10 cellular contexts compared by ENCODE assay signal in the genomic region with DNA sequence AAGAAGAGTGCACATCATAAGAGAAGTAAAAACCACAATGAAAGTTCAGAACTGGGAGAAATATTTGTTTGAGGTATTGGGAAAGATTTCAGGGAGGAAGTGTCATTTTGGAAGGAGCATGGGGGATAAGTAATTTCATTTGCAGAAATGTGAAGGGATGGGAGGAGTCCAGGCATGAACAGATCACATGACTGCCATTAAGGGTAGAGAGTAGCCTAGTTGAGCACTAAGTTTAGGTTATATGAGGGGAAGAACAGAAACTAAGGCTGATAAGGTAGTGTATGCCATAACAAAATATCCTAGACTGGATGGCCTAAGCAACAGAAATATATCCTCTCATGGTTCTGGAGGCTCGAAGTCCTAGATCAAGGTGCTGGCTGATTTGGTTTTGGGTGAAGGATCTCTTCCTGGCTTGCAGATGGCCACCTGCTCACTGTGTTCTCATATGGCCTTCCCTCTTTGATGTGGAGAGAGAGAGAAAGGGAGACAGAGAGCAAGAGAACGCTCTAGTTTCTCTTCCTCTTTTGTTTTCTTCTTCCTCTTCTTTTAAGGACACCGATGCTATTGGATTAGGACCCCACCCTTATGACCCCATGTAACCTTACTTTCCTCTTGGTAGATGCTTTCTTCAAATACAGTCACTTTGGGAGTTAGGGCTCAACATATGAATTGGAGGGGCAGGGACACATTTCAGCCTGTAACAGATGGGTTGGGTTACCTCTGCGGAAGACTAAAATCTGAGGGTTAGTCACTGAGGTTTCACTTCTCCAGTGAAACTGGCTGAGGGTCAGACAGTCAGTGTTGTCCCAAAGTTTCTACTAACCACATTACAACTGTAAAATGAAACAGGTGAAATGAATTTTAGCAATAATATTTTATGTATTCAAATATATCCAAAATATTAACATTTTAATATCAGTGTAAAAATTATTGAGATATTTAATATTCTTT.
DNase-seq lines count a peak whose midpoint lies in the region; ATAC-seq lines count a peak whose summit lies in the region.
"Had no signal": no experiment of that assay in that cellular context is flagged by ENCODE, and none has a peak within 500 bp of the region (broad histone marks: within the 10 kb centered on the region; RNA-seq: fewer than 3 reads in every experiment).

No MANE protein-coding gene starts in this region.

- no peak overlapping the region for H2AK5ac ChIP-seq in neuronal stem cell (ENCODE audit: low read depth, low read length)

- H3K4me2 ChIP-seq in neuronal stem cell (ENCODE audit: insufficient read depth, low read length, poor library complexity, severe bottlenecking), result no peak overlapping the region

- no peak overlapping the region for H3K18ac ChIP-seq in neuronal stem cell (ENCODE audit: low read length)

- peak; percentile 81 for ATAC-seq in GM18517 (IDR thresholded peaks at IDR 0.05; ENCODE audit: unreplicated experiment)
- ATAC-seq in GM21723 (IDR thresholded peaks at IDR 0.05; ENCODE audit: unreplicated experiment), result peak; percentile 88
- peak; percentile 69 for ATAC-seq in HG03521 (IDR thresholded peaks at IDR 0.05; ENCODE audit: unreplicated experiment)

- H3K14ac ChIP-seq in neuronal stem cell (ENCODE audit: low read length), result no peak overlapping the region

- no peak overlapping the region for H3K23ac ChIP-seq in neuronal stem cell (ENCODE audit: low read depth, low read length, poor library complexity)

- H2BK15ac ChIP-seq in neuronal stem cell (ENCODE audit: low read length), result no peak overlapping the region

- no peaks in the 10 kb centered on the region for H3K4me1 ChIP-seq in neuronal stem cell (ENCODE audit: control insufficient read depth in 2 of 2, insufficient read depth in 1 of 2, low read depth in 1 of 2, low read length in 2 of 2)

- no peaks in the 10 kb centered on the region for H3K27me3 ChIP-seq in neuronal stem cell (ENCODE audit: control insufficient read depth in 3 of 3, insufficient read depth in 3 of 3, low read depth in 1 of 3, low read length in 3 of 3)

- no peak overlapping the region for H3K27ac ChIP-seq in neuronal stem cell (replicated peaks; ENCODE audit: low read length)

- intact Hi-C loops in posterior vena cava (cut with DNase I), result no loop called here

- H2BK12ac ChIP-seq in neuronal stem cell (ENCODE audit: low read length), result no peak overlapping the region

- no peaks in the 10 kb centered on the region for H3K79me1 ChIP-seq in neuronal stem cell (ENCODE audit: low read depth, low read length)

- H2BK120ac ChIP-seq in neuronal stem cell (ENCODE audit: low read depth, low read length), result no peak overlapping the region

- no peak overlapping the region for H3K4me3 ChIP-seq in neuronal stem cell (ENCODE audit: low read length in 2 of 2)

- DNase-seq in globus pallidus (ENCODE audit: low spot score) (peak; percentile 36), posterior vena cava (ENCODE audit: low spot score) (no peak), AML-193 (lab: John Stamatoyannopoulos, UW) (no peak), neuronal stem cell (ENCODE audit: low spot score) (no peak)
- DNase-seq in stimulated activated CD4-positive, alpha-beta T cell treated with anti-CD3 and anti-CD28 coated beads, Interleukin-2, amount 100 ng/mL, for 24 hours, result no peak
- DNase-seq: mesenchymal stem cell, NCI-H1436 had no signal

- no peaks in the 10 kb centered on the region for H3K9me3 ChIP-seq in neuronal stem cell (replicated peaks in 1 of 2; ENCODE audit: control insufficient read depth in 2 of 2, insufficient read depth in 1 of 2, low read depth in 1 of 2, low read length in 2 of 2)

- H3K36me3 ChIP-seq in neuronal stem cell (replicated peaks in 1 of 2; ENCODE audit: control insufficient read depth in 2 of 2, insufficient read depth in 2 of 2, low read length in 2 of 2), result peaks cover 0 to 2% of the 10 kb centered on the region in 2 donors

- H3K4ac ChIP-seq in neuronal stem cell (ENCODE audit: low read length), result no peak overlapping the region

- no peak overlapping the region for H4K8ac ChIP-seq in neuronal stem cell (ENCODE audit: low read depth, low read length)

- H2AFZ ChIP-seq in neuronal stem cell (ENCODE audit: low read length), result no peak overlapping the region

- no peak overlapping the region for H4K91ac ChIP-seq in neuronal stem cell (ENCODE audit: low read depth, low read length, poor library complexity)

- no peak overlapping the region for H3K9ac ChIP-seq in neuronal stem cell (ENCODE audit: low read depth, low read length, poor library complexity)

- H2BK5ac ChIP-seq in neuronal stem cell (ENCODE audit: low read length), result no peak overlapping the region

- WGBS in neuronal stem cell (ENCODE audit: extremely low coverage in 2 of 2, insufficient read length in 2 of 2, insufficient replicate concordance in 1 of 2), 2 donors, result no CpG with 5 or more reads among the region's 4 CpGs
